In genomic region chr5:124743534-124744169, GRCh38 we compare ENCODE assay signal across 8 cellular contexts. TPM values are rescaled to one million over a fixed set of nuclear protein-coding genes. Genes with fewer than 3 reads are reported as not detected.
DNase-seq lines count a peak whose midpoint lies in the region; ATAC-seq and TF ChIP-seq lines count a peak whose summit lies in the region.

No MANE protein-coding gene starts in this region.

- H3K27ac Mint-ChIP-seq in stimulated activated effector memory CD8-positive, alpha-beta T cell treated with anti-CD3 and anti-CD28 coated beads, Interleukin-12 subunit alpha, Interleukin-12 subunit beta, amount 100 ng/mL, for 72 hours: no peak overlapping the region

- no peaks in the 10 kb centered on the region for H3K4me1 Mint-ChIP-seq in stimulated activated effector memory CD8-positive, alpha-beta T cell treated with anti-CD3 and anti-CD28 coated beads, Interleukin-12 subunit alpha, Interleukin-12 subunit beta, amount 100 ng/mL, for 72 hours

- DNase-seq in NT2/D1 (ENCODE audit: low read depth, low spot score): no peak
- DNase-seq in retina: peak; percentile 69
- no peak for DNase-seq in GM19238 (ENCODE audit: insufficient read length, low spot score)
- DNase-seq in stimulated activated effector memory CD8-positive, alpha-beta T cell treated with anti-CD3 and anti-CD28 coated beads, Interleukin-12 subunit alpha, Interleukin-12 subunit beta, amount 100 ng/mL, for 72 hours (ENCODE audit: low spot score in 2 of 2): no peak
- DNase-seq in T-helper 2 cell: no peak

- no peaks in the 10 kb centered on the region for H3K27me3 ChIP-seq in NT2/D1 (ENCODE audit: insufficient read depth, insufficient read length)
- H3K27me3 ChIP-seq in gastroesophageal sphincter: no peaks in the 10 kb centered on the region

- H3K27ac ChIP-seq in gastroesophageal sphincter: peak overlapping the region; percentile 90 to 93 (median 91)

- no peak for TF ChIP-seq POLR2A in gastroesophageal sphincter (IDR thresholded peaks at IDR 0.05)

- H3K36me3 ChIP-seq in NT2/D1 (ENCODE audit: insufficient read depth, insufficient read length, low read length) (peaks cover 13% of the 10 kb centered on the region), gastroesophageal sphincter (no peaks in the 10 kb centered on the region)

- TF ChIP-seq CTCF in gastroesophageal sphincter (IDR thresholded peaks at IDR 0.05): no peak

- H3K9ac ChIP-seq in NT2/D1 (ENCODE audit: insufficient read length, low read depth): peak overlapping the region; percentile 88

- no peaks in the 10 kb centered on the region for H3K36me3 Mint-ChIP-seq in stimulated activated effector memory CD8-positive, alpha-beta T cell treated with anti-CD3 and anti-CD28 coated beads, Interleukin-12 subunit alpha, Interleukin-12 subunit beta, amount 100 ng/mL, for 72 hours

- H3K4me1 ChIP-seq in NT2/D1 (ENCODE audit: insufficient read depth, insufficient read length) (no peaks in the 10 kb centered on the region), gastroesophageal sphincter (peaks cover 0 to 45% (median 12%) of the 10 kb centered on the region in 3 donors)

- WGBS in gastroesophageal sphincter (ENCODE audit: low coverage in 1 of 2), 2 donors: 13 to 14% methylated on average over 5 to 6 of the region's 7 CpGs

- H3K4me3 ChIP-seq in NT2/D1 (ENCODE audit: insufficient read length, low read depth): peak overlapping the region; percentile 62
- H3K4me3 ChIP-seq in gastroesophageal sphincter: peak overlapping the region; percentile 63

- peaks cover 3% of the 10 kb centered on the region for H3K9me3 Mint-ChIP-seq in stimulated activated effector memory CD8-positive, alpha-beta T cell treated with anti-CD3 and anti-CD28 coated beads, Interleukin-12 subunit alpha, Interleukin-12 subunit beta, amount 100 ng/mL, for 72 hours

- no peak for TF ChIP-seq EP300 in gastroesophageal sphincter (IDR thresholded peaks at IDR 0.05)

- ATAC-seq in GM18867 (IDR thresholded peaks at IDR 0.05; ENCODE audit: unreplicated experiment) (peak; percentile 28), gastroesophageal sphincter (no peak), HG02678 (IDR thresholded peaks at IDR 0.05; ENCODE audit: unreplicated experiment) (no peak)
- ATAC-seq in stimulated activated effector memory CD8-positive, alpha-beta T cell treated with anti-CD3 and anti-CD28 coated beads, Interleukin-12 subunit alpha, Interleukin-12 subunit beta, amount 100 ng/mL, for 72 hours: no peak

- H3K4me3 Mint-ChIP-seq in stimulated activated effector memory CD8-positive, alpha-beta T cell treated with anti-CD3 and anti-CD28 coated beads, Interleukin-12 subunit alpha, Interleukin-12 subunit beta, amount 100 ng/mL, for 72 hours: no peak overlapping the region

- H3K9me3 ChIP-seq in NT2/D1 (ENCODE audit: insufficient read depth, low read length): peaks cover 38% of the 10 kb centered on the region; the same call in 1 of the 2 replicates
- no peaks in the 10 kb centered on the region for H3K9me3 ChIP-seq in gastroesophageal sphincter

RNA-seq across cellular contexts. Expression of gene ZNF608, which starts 2.8 kb away (rescaled TPM):
- total RNA-seq in gastroesophageal sphincter: 10 to 100 TPM; 24.4 to 41.4 (median 36.1) TPM
